ENCODE assay signal across 8 cellular contexts in genomic region chr18:76611750-76612045, GRCh38.
A peak's percentile ranks its signal among the peaks of the same experiment; 100 is the strongest.
DNase-seq lines count a peak whose midpoint lies in the region; ATAC-seq, FAIRE-seq and TF ChIP-seq lines count a peak whose summit lies in the region.
"Not testable (repeated sequence)": the region's sequence is repeated elsewhere in the genome, so short reads cannot be mapped to it uniquely, and the experiment has no call there.

No MANE protein-coding gene starts in this region.

- POLR2A ChIA-PET in A549 (lab: Yijun Ruan, JAX); IMR-90 (lab: Charles Lee; ENCODE audit: unreplicated experiment): not testable (repeated sequence)

- not testable (repeated sequence) for ATAC-seq in A549; IMR-90 (ENCODE audit: low read depth)

- not testable (repeated sequence) for H3K9ac ChIP-seq in IMR-90 (ENCODE audit: low read depth, low read length); mesenchymal stem cell (ENCODE audit: low read length)
- H3K9ac ChIP-seq in neural cell (ENCODE audit: low read length) (peak overlapping the region; percentile 46), neuronal stem cell (ENCODE audit: low read depth, low read length, poor library complexity) (peak overlapping the region; percentile 84)

- H2BK20ac ChIP-seq in IMR-90 (ENCODE audit: low read depth, low read length): not testable (repeated sequence)

- H2BK120ac ChIP-seq in IMR-90 (ENCODE audit: low read depth, low read length); mesenchymal stem cell (ENCODE audit: low read depth, low read length); neuronal stem cell (ENCODE audit: low read depth, low read length): not testable (repeated sequence)

- H3K79me2 ChIP-seq in neural cell (replicated peaks; ENCODE audit: insufficient read depth, low read length): not testable (repeated sequence)

- peak overlapping the region in 3 of 5 experiments; percentile 1 to 92 (median 70) for H3K27ac Mint-ChIP-seq in brain

- not testable (repeated sequence) for H3K4me1 ChIP-seq in A549; IMR-90 (ENCODE audit: control insufficient read depth, insufficient read depth, low read length); mesenchymal stem cell (ENCODE audit: control insufficient read depth, insufficient read depth, low read depth, low read length); neuronal stem cell (ENCODE audit: control insufficient read depth in 2 of 2, insufficient read depth in 1 of 2, low read depth in 1 of 2, low read length in 2 of 2)

- H3K14ac ChIP-seq in IMR-90 (replicated peaks; ENCODE audit: low read depth, low read length): not testable (repeated sequence)
- H3K14ac ChIP-seq in mesenchymal stem cell (ENCODE audit: low read length in 2 of 2) (peak overlapping the region in 1 of 2 experiments; percentile 84), neuronal stem cell (ENCODE audit: low read length) (peak overlapping the region; percentile 99)

- intact Hi-C loops in IMR-90 (cut with micrococcal nuclease): not testable (repeated sequence)

- peak overlapping the region; percentile 47 for H2BK5ac ChIP-seq in IMR-90 (ENCODE audit: low read depth, low read length, poor library complexity, severe bottlenecking)
- not testable (repeated sequence) for H2BK5ac ChIP-seq in mesenchymal stem cell (ENCODE audit: low read depth, low read length, poor library complexity, severe bottlenecking); neuronal stem cell (ENCODE audit: low read length)

- H3K4ac ChIP-seq in IMR-90 (ENCODE audit: low read depth, low read length); mesenchymal stem cell (ENCODE audit: low read depth in 1 of 2, low read length in 2 of 2); neuronal stem cell (ENCODE audit: low read length): not testable (repeated sequence)

- in situ Hi-C loops in IMR-90 (cut with MboI; ENCODE audit: low sequenced_read_pairs): not testable (repeated sequence)

- not testable (repeated sequence) for DNase-seq in A549 (ENCODE audit: low read depth in 1 of 2, low spot score in 1 of 2); IMR-90; mesenchymal stem cell; neuronal stem cell (ENCODE audit: low spot score)

- H3K27me3 Mint-ChIP-seq in brain: not testable (repeated sequence)

- H3K4me1 Mint-ChIP-seq in brain: peaks cover 47% of the 10 kb centered on the region

- H2BK12ac ChIP-seq in mesenchymal stem cell (ENCODE audit: low read length in 2 of 2) (peak overlapping the region in 1 of 2 experiments; percentile 30), neuronal stem cell (ENCODE audit: low read length) (peak overlapping the region; percentile 98)

- not testable (repeated sequence) for H2AFZ ChIP-seq in IMR-90 (replicated peaks; ENCODE audit: low read length, poor library complexity); mesenchymal stem cell (ENCODE audit: low read depth, low read length); neural cell (ENCODE audit: low read depth, low read length); neuronal stem cell (ENCODE audit: low read length)

- not testable (repeated sequence) for H3F3A ChIP-seq in neural cell (ENCODE audit: insufficient read depth, low read length, poor library complexity, severe bottlenecking)

- not testable (repeated sequence) for H3K9me3 ChIP-seq in A549; IMR-90 (ENCODE audit: control insufficient read depth, insufficient read depth, low read length); mesenchymal stem cell (ENCODE audit: control insufficient read depth, low read length); neural cell (ENCODE audit: low read length); neuronal stem cell (replicated peaks in 1 of 2; ENCODE audit: control insufficient read depth in 2 of 2, insufficient read depth in 1 of 2, low read depth in 1 of 2, low read length in 2 of 2)

- not testable (repeated sequence) for TF ChIP-seq CTCF in A549 (IDR thresholded peaks at IDR 0.05); IMR-90 (conservative IDR thresholded peaks at IDR 0.05; ENCODE audit: low read depth, low read length); brain (conservative IDR thresholded peaks at IDR 0.05); neural cell (IDR thresholded peaks at IDR 0.05; ENCODE audit: poor library complexity, severe bottlenecking)

- H3K27ac ChIP-seq in A549; IMR-90 (ENCODE audit: insufficient read depth, low read length); mesenchymal stem cell (ENCODE audit: low read length, poor library complexity, severe bottlenecking); neuronal stem cell (replicated peaks; ENCODE audit: low read length): not testable (repeated sequence)
- H3K27ac ChIP-seq in cingulate gyrus (ENCODE audit: low read depth, low read length) (peak overlapping the region; percentile 60), neural cell (ENCODE audit: low read length) (peak overlapping the region; percentile 67), temporal lobe (ENCODE audit: low read depth, low read length) (peak overlapping the region; percentile 69)

- TF ChIP-seq EP300 in A549 (IDR thresholded peaks at IDR 0.05); neural cell (conservative IDR thresholded peaks at IDR 0.05; ENCODE audit: poor library complexity, severe bottlenecking): not testable (repeated sequence)

- H3K79me1 ChIP-seq in IMR-90 (ENCODE audit: low read depth in 1 of 2, low read length in 2 of 2); mesenchymal stem cell (replicated peaks; ENCODE audit: low read length, poor library complexity, severe bottlenecking); neuronal stem cell (ENCODE audit: low read depth, low read length): not testable (repeated sequence)

- not testable (repeated sequence) for H3K27me3 ChIP-seq in IMR-90 (ENCODE audit: control insufficient read depth, insufficient read depth, low read length); mesenchymal stem cell (ENCODE audit: control insufficient read depth in 1 of 2, insufficient read depth in 1 of 2, low read length in 2 of 2); neural cell (ENCODE audit: insufficient read depth, low read depth, low read length); neuronal stem cell (ENCODE audit: control insufficient read depth in 3 of 3, insufficient read depth in 3 of 3, low read depth in 1 of 3, low read length in 3 of 3)

- H3K9me3 Mint-ChIP-seq in brain: not testable (repeated sequence)

- not testable (repeated sequence) for H3K56ac ChIP-seq in IMR-90 (ENCODE audit: extremely low read depth, insufficient read depth, low read length)

- CTCF ChIA-PET in A549 (lab: Yijun Ruan, JAX): interaction anchor here (0.6 kb wide), 2 partner anchors 289 to 307 kb away, joined by 3 read pairs; no protein-coding TSS in a partner anchor
- CTCF ChIA-PET in IMR-90 (lab: Yijun Ruan, JAX): not testable (repeated sequence)

- TF ChIP-seq POLR2A in A549 (IDR thresholded peaks at IDR 0.05; ENCODE audit: low read length); IMR-90 (IDR thresholded peaks at IDR 0.05; ENCODE audit: low read depth, low read length): not testable (repeated sequence)

- H3K36me3 ChIP-seq in IMR-90 (ENCODE audit: control insufficient read depth, insufficient read depth, low read length); mesenchymal stem cell (ENCODE audit: control insufficient read depth in 1 of 2, insufficient read depth in 2 of 2, low read depth in 1 of 2, low read length in 2 of 2); neural cell (ENCODE audit: insufficient read depth, low read length); neuronal stem cell (replicated peaks in 1 of 2; ENCODE audit: control insufficient read depth in 2 of 2, insufficient read depth in 2 of 2, low read length in 2 of 2): not testable (repeated sequence)

- not testable (repeated sequence) for H2BK15ac ChIP-seq in IMR-90 (ENCODE audit: low read depth, low read length); mesenchymal stem cell (ENCODE audit: low read depth, poor library complexity, severe bottlenecking)
- peak overlapping the region; percentile 30 for H2BK15ac ChIP-seq in neuronal stem cell (ENCODE audit: low read length)

- not testable (repeated sequence) for H3K9me2 ChIP-seq in neural cell (ENCODE audit: insufficient read depth, low read length)

- H3K36me3 Mint-ChIP-seq in brain: not testable (repeated sequence)

- peak overlapping the region in 1 of 5 experiments; percentile 0 for H3K4me3 Mint-ChIP-seq in brain

- not testable (repeated sequence) for FAIRE-seq in A549 (lab: Jason Lieb, UNC)

- H4K20me1 ChIP-seq in IMR-90 (ENCODE audit: insufficient read depth, low read length); neural cell (ENCODE audit: insufficient read depth): not testable (repeated sequence)

- dilution Hi-C loops in IMR-90 (cut with HindIII; ENCODE audit: low sequenced_read_pairs, unreplicated experiment): not testable (repeated sequence)

- H3K18ac ChIP-seq in IMR-90 (ENCODE audit: low read depth, low read length): not testable (repeated sequence)
- peak overlapping the region in 1 of 2 experiments; percentile 76 for H3K18ac ChIP-seq in mesenchymal stem cell (ENCODE audit: low read depth in 1 of 2, low read length in 2 of 2)
- peak overlapping the region; percentile 77 for H3K18ac ChIP-seq in neuronal stem cell (ENCODE audit: low read length)

- not testable (repeated sequence) for H4K91ac ChIP-seq in IMR-90 (ENCODE audit: insufficient read depth, low read depth, low read length); neuronal stem cell (ENCODE audit: low read depth, low read length, poor library complexity)
- peak overlapping the region; percentile 88 for H4K91ac ChIP-seq in mesenchymal stem cell (ENCODE audit: low read length)

- not testable (repeated sequence) for H4K8ac ChIP-seq in IMR-90 (ENCODE audit: low read depth in 2 of 2, low read length in 2 of 2)
- peak overlapping the region; percentile 47 for H4K8ac ChIP-seq in mesenchymal stem cell (ENCODE audit: low read length)
- peak overlapping the region; percentile 84 for H4K8ac ChIP-seq in neuronal stem cell (ENCODE audit: low read depth, low read length)

- not testable (repeated sequence) for H2AK9ac ChIP-seq in IMR-90 (replicated peaks; ENCODE audit: low read depth, low read length, poor library complexity)

- H3K4me3 ChIP-seq in A549; IMR-90 (ENCODE audit: insufficient read depth, low read depth, low read length); neural cell (ENCODE audit: low read length): not testable (repeated sequence)
- peak overlapping the region in 1 of 2 experiments; percentile 30 for H3K4me3 ChIP-seq in mesenchymal stem cell (ENCODE audit: insufficient read depth in 1 of 2, low read depth in 1 of 2, low read length in 2 of 2)
- peak overlapping the region in 1 of 2 donors; percentile 63 for H3K4me3 ChIP-seq in neuronal stem cell (ENCODE audit: low read length in 2 of 2)

- not testable (repeated sequence) for H3K23ac ChIP-seq in IMR-90 (ENCODE audit: low read depth, low read length); mesenchymal stem cell (ENCODE audit: low read length in 2 of 2)
- peak overlapping the region; percentile 93 for H3K23ac ChIP-seq in neuronal stem cell (ENCODE audit: low read depth, low read length, poor library complexity)

- TF ChIP-seq RAD21 in A549 (conservative IDR thresholded peaks at IDR 0.05 in 1 of 2, IDR thresholded peaks at IDR 0.05 in 1 of 2); IMR-90 (IDR thresholded peaks at IDR 0.05; ENCODE audit: low read length); neural cell (conservative IDR thresholded peaks at IDR 0.05): not testable (repeated sequence)

- H4K5ac ChIP-seq in IMR-90 (ENCODE audit: low read depth, low read length): not testable (repeated sequence)

- H3K9me1 ChIP-seq in IMR-90 (ENCODE audit: insufficient read depth, low read length): not testable (repeated sequence)

- H2AK5ac ChIP-seq in IMR-90 (ENCODE audit: low read depth, low read length): peak overlapping the region; percentile 67
- H2AK5ac ChIP-seq in mesenchymal stem cell (ENCODE audit: low read length, severe bottlenecking): not testable (repeated sequence)
- peak overlapping the region; percentile 58 for H2AK5ac ChIP-seq in neuronal stem cell (ENCODE audit: low read depth, low read length)

- WGBS in A549 (ENCODE audit: missing lambda C conversion rate): 79% methylated on average over 9 of the region's 26 CpGs
- 95% methylated on average over 19 of the region's 26 CpGs; no CpG with 5 or more reads in 1 of the 2 experiments for WGBS in IMR-90 (ENCODE audit: extremely low coverage in 2 of 2, insufficient read length in 1 of 2), 2 experiments
- WGBS in mesenchymal stem cell: 97% methylated on average over 26 of the region's 26 CpGs
- WGBS in neuronal stem cell (ENCODE audit: extremely low coverage in 2 of 2, insufficient read length in 2 of 2, insufficient replicate concordance in 1 of 2), 2 donors: no CpG with 5 or more reads among the region's 26 CpGs

- BruUV-seq in IMR-90 (replicated peaks; lab: Mats Ljungman, UMichigan): not testable (repeated sequence)

- peak overlapping the region; percentile 51; the same call in 2 of the 3 replicates for H3K4me2 ChIP-seq in A549
- not testable (repeated sequence) for H3K4me2 ChIP-seq in IMR-90 (ENCODE audit: low read depth, low read length); mesenchymal stem cell (ENCODE audit: low read length, poor library complexity, severe bottlenecking); neural cell (ENCODE audit: low read length); neuronal stem cell (ENCODE audit: insufficient read depth, low read length, poor library complexity, severe bottlenecking)
